ENCODE assay signal across 34 cellular contexts in genomic region chr9:118918180-118918579, GRCh38.
"Had no signal": no experiment of that assay in that cellular context is flagged by ENCODE, and none has a peak within 500 bp of the region (broad histone marks: within the 10 kb centered on the region; RNA-seq: fewer than 3 reads in every experiment).

No MANE protein-coding gene starts in this region.

- H3K4me1 Mint-ChIP-seq: activated B cell treated with CpG ODN at 0.5 μM for 24 hours; activated CD4-positive, alpha-beta memory T cell treated with anti-CD3 and anti-CD28 coated beads, Interleukin-2, amount 10 ng/mL, durations not matched to agents 7 days and 5 days; activated CD4-positive, alpha-beta T cell treated with anti-CD3 and anti-CD28 coated beads for 36 hours; activated CD4-positive, alpha-beta T cell treated with anti-CD3 and anti-CD28 coated beads, Interleukin-2, amount 10 ng/mL, durations not matched to agents 24 days and 14 days; activated CD4-positive, alpha-beta T cell treated with anti-CD3 and anti-CD28 coated beads, Interleukin-2, amount 10 ng/mL, durations not matched to agents 7 days and 5 days; activated CD8-positive, alpha-beta memory T cell treated with anti-CD3 and anti-CD28 coated beads, Interleukin-2, amount 10 ng/mL, durations not matched to agents 7 days and 5 days; T-cell; T-helper 17 cell; WTC11 had no signal

- DNase-seq: activated B cell treated with CpG ODN at 0.5 μM for 24 hours; activated CD4-positive, alpha-beta memory T cell treated with anti-CD3 and anti-CD28 coated beads for 36 hours; activated CD4-positive, alpha-beta memory T cell treated with anti-CD3 and anti-CD28 coated beads, Interleukin-2, amount 10 ng/mL, durations not matched to agents 7 days and 5 days; activated CD4-positive, alpha-beta T cell treated with anti-CD3 and anti-CD28 coated beads for 1 hour; activated CD4-positive, alpha-beta T cell treated with anti-CD3 and anti-CD28 coated beads for 36 hours; activated CD4-positive, alpha-beta T cell treated with anti-CD3 and anti-CD28 coated beads for 4 hours; activated CD4-positive, alpha-beta T cell treated with anti-CD3 and anti-CD28 coated beads for 48 hours; activated CD4-positive, alpha-beta T cell treated with anti-CD3 and anti-CD28 coated beads, Interleukin-2, amount 10 ng/mL, durations not matched to agents 24 days and 14 days; activated CD4-positive, alpha-beta T cell treated with anti-CD3 and anti-CD28 coated beads, Interleukin-2, amount 10 ng/mL, durations not matched to agents 7 days and 5 days; activated CD4-positive, alpha-beta T cell treated with anti-CD3 and anti-CD28 coated beads, Interleukin-2, amount 50 U/mL, for 1 hour; activated CD4-positive, alpha-beta T cell treated with anti-CD3 and anti-CD28 coated beads, Interleukin-2, amount 50 U/mL, for 4 hours; activated CD4-positive, alpha-beta T cell treated with anti-CD3 and anti-CD28 coated beads, Interleukin-2, amount 50 U/mL, for 48 hours; activated CD4-positive, CD25-positive, alpha-beta regulatory T cell; activated CD4-positive, CD25-positive, alpha-beta regulatory T cell treated with anti-CD3 and anti-CD28 coated beads, Interleukin-2, amount 50 U/mL, for 72 hours; activated CD8-positive, alpha-beta memory T cell treated with anti-CD3 and anti-CD28 coated beads for 24 hours; activated CD8-positive, alpha-beta memory T cell treated with anti-CD3 and anti-CD28 coated beads, Interleukin-2, amount 10 ng/mL, durations not matched to agents 7 days and 5 days; activated CD8-positive, alpha-beta memory T cell treated with anti-CD3 and anti-CD28 coated beads, Interleukin-2, amount 50 U/mL, for 4 hours; activated CD8-positive, alpha-beta memory T cell treated with anti-CD3 and anti-CD28 coated beads, Interleukin-2, amount 50 U/mL, for 48 hours; activated CD8-positive, alpha-beta T cell treated with anti-CD3 and anti-CD28 coated beads for 36 hours; activated CD8-positive, alpha-beta T cell treated with anti-CD3 and anti-CD28 coated beads, Interleukin-2, amount 10 ng/mL, durations not matched to agents 7 days and 5 days; activated T-cell treated with anti-CD3 and anti-CD28 coated beads for 4 hours; activated T-cell treated with anti-CD3 and anti-CD28 coated beads, Interleukin-2, amount 50 U/mL, for 1 hour; T-cell; T-helper 1 cell; T-helper 17 cell; T-helper 2 cell; T-helper 9 cell; T1000; WERI-Rb-1 had no signal

- ATAC-seq: activated CD4-positive, alpha-beta T cell treated with anti-CD3 and anti-CD28 coated beads for 36 hours; activated CD4-positive, CD25-positive, alpha-beta regulatory T cell treated with anti-CD3 and anti-CD28 coated beads, Interleukin-2, amount 50 U/mL, for 24 hours; activated CD8-positive, alpha-beta memory T cell treated with anti-CD3 and anti-CD28 coated beads, Interleukin-2, amount 10 ng/mL, durations not matched to agents 7 days and 5 days; activated CD8-positive, alpha-beta T cell treated with anti-CD3 and anti-CD28 coated beads for 36 hours; activated CD8-positive, alpha-beta T cell treated with anti-CD3 and anti-CD28 coated beads, Interleukin-2, amount 10 ng/mL, durations not matched to agents 7 days and 5 days; T-cell; T-helper 17 cell; WTC11 had no signal

- H3K27ac Mint-ChIP-seq: activated B cell treated with CpG ODN at 0.5 μM for 24 hours; activated CD4-positive, alpha-beta memory T cell treated with anti-CD3 and anti-CD28 coated beads for 36 hours; activated CD4-positive, alpha-beta memory T cell treated with anti-CD3 and anti-CD28 coated beads, Interleukin-2, amount 10 ng/mL, durations not matched to agents 7 days and 5 days; activated CD4-positive, alpha-beta T cell treated with anti-CD3 and anti-CD28 coated beads for 36 hours; activated CD4-positive, alpha-beta T cell treated with anti-CD3 and anti-CD28 coated beads, Interleukin-2, amount 10 ng/mL, durations not matched to agents 24 days and 14 days; activated CD4-positive, alpha-beta T cell treated with anti-CD3 and anti-CD28 coated beads, Interleukin-2, amount 10 ng/mL, durations not matched to agents 7 days and 5 days; activated CD8-positive, alpha-beta memory T cell treated with anti-CD3 and anti-CD28 coated beads, Interleukin-2, amount 10 ng/mL, durations not matched to agents 7 days and 5 days; activated CD8-positive, alpha-beta T cell treated with anti-CD3 and anti-CD28 coated beads for 36 hours; activated CD8-positive, alpha-beta T cell treated with anti-CD3 and anti-CD28 coated beads, Interleukin-2, amount 10 ng/mL, durations not matched to agents 7 days and 5 days; T-cell; T-helper 1 cell treated with Interleukin-12 subunit alpha and Interleukin-12 subunit beta and Interleukin-4 antibody, amounts not matched to agents 30 μg/mL and 1 μg/mL, for 36 hours; T-helper 17 cell; T-helper 2 cell treated with Interferon-gamma antibody and Interleukin-4, amounts not matched to agents 5 μg/mL and 100 μg/mL, for 36 hours; WTC11 had no signal

- H3K27ac ChIP-seq: VCaP, WERI-Rb-1 had no signal

- H3K36me3 ChIP-seq: WERI-Rb-1 had no signal

- H3K4me3 Mint-ChIP-seq: activated B cell treated with CpG ODN at 0.5 μM for 24 hours; activated CD4-positive, alpha-beta memory T cell treated with anti-CD3 and anti-CD28 coated beads for 36 hours; activated CD4-positive, alpha-beta memory T cell treated with anti-CD3 and anti-CD28 coated beads, Interleukin-2, amount 10 ng/mL, durations not matched to agents 7 days and 5 days; activated CD4-positive, alpha-beta T cell treated with anti-CD3 and anti-CD28 coated beads for 36 hours; activated CD4-positive, alpha-beta T cell treated with anti-CD3 and anti-CD28 coated beads, Interleukin-2, amount 10 ng/mL, durations not matched to agents 24 days and 14 days; activated CD4-positive, alpha-beta T cell treated with anti-CD3 and anti-CD28 coated beads, Interleukin-2, amount 10 ng/mL, durations not matched to agents 7 days and 5 days; activated CD8-positive, alpha-beta memory T cell treated with anti-CD3 and anti-CD28 coated beads, Interleukin-2, amount 10 ng/mL, durations not matched to agents 7 days and 5 days; activated CD8-positive, alpha-beta T cell treated with anti-CD3 and anti-CD28 coated beads for 36 hours; activated CD8-positive, alpha-beta T cell treated with anti-CD3 and anti-CD28 coated beads, Interleukin-2, amount 10 ng/mL, durations not matched to agents 7 days and 5 days; T-cell; T-helper 1 cell treated with Interleukin-12 subunit alpha and Interleukin-12 subunit beta and Interleukin-4 antibody, amounts not matched to agents 30 μg/mL and 1 μg/mL, for 36 hours; T-helper 17 cell; T-helper 2 cell treated with Interferon-gamma antibody and Interleukin-4, amounts not matched to agents 5 μg/mL and 100 μg/mL, for 36 hours; WTC11 had no signal

- H3K36me3 Mint-ChIP-seq: activated CD4-positive, alpha-beta memory T cell treated with anti-CD3 and anti-CD28 coated beads for 36 hours; activated CD8-positive, alpha-beta memory T cell treated with anti-CD3 and anti-CD28 coated beads, Interleukin-2, amount 10 ng/mL, durations not matched to agents 7 days and 5 days; T-cell; WTC11 had no signal

- H3K27me3 Mint-ChIP-seq: activated B cell treated with CpG ODN at 0.5 μM for 24 hours; activated CD4-positive, alpha-beta memory T cell treated with anti-CD3 and anti-CD28 coated beads for 36 hours; activated CD4-positive, alpha-beta memory T cell treated with anti-CD3 and anti-CD28 coated beads, Interleukin-2, amount 10 ng/mL, durations not matched to agents 7 days and 5 days; activated CD4-positive, alpha-beta T cell treated with anti-CD3 and anti-CD28 coated beads for 36 hours; activated CD4-positive, alpha-beta T cell treated with anti-CD3 and anti-CD28 coated beads, Interleukin-2, amount 10 ng/mL, durations not matched to agents 24 days and 14 days; activated CD4-positive, alpha-beta T cell treated with anti-CD3 and anti-CD28 coated beads, Interleukin-2, amount 10 ng/mL, durations not matched to agents 7 days and 5 days; activated CD8-positive, alpha-beta memory T cell treated with anti-CD3 and anti-CD28 coated beads, Interleukin-2, amount 10 ng/mL, durations not matched to agents 7 days and 5 days; activated CD8-positive, alpha-beta T cell treated with anti-CD3 and anti-CD28 coated beads for 36 hours; T-cell; T-helper 17 cell had no signal
